Comparison of ENCODE assay signal across 26 cellular contexts in genomic region chr7:6028563-6028962, GRCh38. TPM values are rescaled to one million over a fixed set of nuclear protein-coding genes. Genes with fewer than 3 reads are reported as not detected.
DNase-seq lines count a peak whose midpoint lies in the region; ATAC-seq and TF ChIP-seq lines count a peak whose summit lies in the region.
"Had no signal": no experiment of that assay in that cellular context is flagged by ENCODE, and none has a peak within 500 bp of the region (broad histone marks: within the 10 kb centered on the region; RNA-seq: fewer than 3 reads in every experiment).

No MANE protein-coding gene starts in this region.

- no peak overlapping the region for H3K4me3 ChIP-seq in CD4-positive, alpha-beta memory T cell (ENCODE audit: low read length in 2 of 2)
- H3K4me3 ChIP-seq in mucosa of descending colon = no peak overlapping the region
- H3K4me3 ChIP-seq: GM12878, K562 had no signal

- no peaks in the 10 kb centered on the region for H3K27me3 ChIP-seq in CD4-positive, alpha-beta memory T cell (ENCODE audit: insufficient read depth, low read length)

- H3K9me3 ChIP-seq in CD4-positive, alpha-beta memory T cell (ENCODE audit: control insufficient read depth in 1 of 2, low read length in 2 of 2) = no peaks in the 10 kb centered on the region
- no peaks in the 10 kb centered on the region for H3K9me3 ChIP-seq in mucosa of descending colon
- H3K9me3 ChIP-seq: Caco-2 had no signal

- TF ChIP-seq CTCF in 22Rv1 (IDR thresholded peaks at IDR 0.05) = no peak
- TF ChIP-seq CTCF in mucosa of descending colon (IDR thresholded peaks at IDR 0.05) = no peak

- DNase-seq in T-helper 2 cell treated with Interferon-gamma antibody and Interleukin-4, amounts not matched to agents 5 μg/mL and 100 μg/mL, for 36 hours (ENCODE audit: low spot score) = no peak
- DNase-seq in T-helper 2 cell (no peak), mucosa of descending colon (no peak)
- no peak for DNase-seq in CD4-positive, alpha-beta memory T cell
- no peak for DNase-seq in stimulated activated CD8-positive, alpha-beta memory T cell treated with anti-CD3 and anti-CD28 coated beads, Interleukin-4, amount 100 ng/mL, for 48 hours
- DNase-seq: Caco-2, DMS 273 treated with DMSO at 0.1 percent for 48 hours, DMS79 treated with DMSO at 0.1 percent for 48 hours, H7, MM.1S, NCI-H1092, NCI-H1436, NCI-H187 treated with DMSO at 0.1 percent for 48 hours, NCI-H2227 treated with DMSO at 0.1 percent for 48 hours, NCI-H510A, NCI-H82, SIG-M5 had no signal

- ATAC-seq in mucosa of descending colon (peak; percentile 31), HG03439 (IDR thresholded peaks at IDR 0.05; ENCODE audit: unreplicated experiment) (no peak), HG03045 (IDR thresholded peaks at IDR 0.05; ENCODE audit: unreplicated experiment) (no peak)
- ATAC-seq: GM12878, HepG2, K562, Panc1 had no signal

- H3K27me3 Mint-ChIP-seq in T-helper 2 cell treated with Interferon-gamma antibody and Interleukin-4, amounts not matched to agents 5 μg/mL and 100 μg/mL, for 36 hours (ENCODE audit: low read depth) = no peaks in the 10 kb centered on the region
- no peaks in the 10 kb centered on the region for H3K27me3 Mint-ChIP-seq in CD4-positive, alpha-beta memory T cell

- H3K4me1 Mint-ChIP-seq in T-helper 2 cell treated with Interferon-gamma antibody and Interleukin-4, amounts not matched to agents 5 μg/mL and 100 μg/mL, for 36 hours (ENCODE audit: low read depth) = peaks cover 14% of the 10 kb centered on the region
- peaks cover 15 to 35% (median 25%) of the 10 kb centered on the region in 4 donors for H3K4me1 Mint-ChIP-seq in CD4-positive, alpha-beta memory T cell

- no peaks in the 10 kb centered on the region for H3K9me3 Mint-ChIP-seq in T-helper 2 cell treated with Interferon-gamma antibody and Interleukin-4, amounts not matched to agents 5 μg/mL and 100 μg/mL, for 36 hours
- H3K9me3 Mint-ChIP-seq in CD4-positive, alpha-beta memory T cell = no peaks in the 10 kb centered on the region

- H3K4me3 Mint-ChIP-seq in T-helper 2 cell treated with Interferon-gamma antibody and Interleukin-4, amounts not matched to agents 5 μg/mL and 100 μg/mL, for 36 hours = no peak overlapping the region
- H3K4me3 Mint-ChIP-seq in CD4-positive, alpha-beta memory T cell = no peak overlapping the region

- peaks cover 30% of the 10 kb centered on the region for H3K4me1 ChIP-seq in CD4-positive, alpha-beta memory T cell (ENCODE audit: insufficient read depth, low read length)
- H3K4me1 ChIP-seq in mucosa of descending colon (ENCODE audit: low read depth) = peaks cover 35% of the 10 kb centered on the region
- H3K4me1 ChIP-seq: Caco-2 had no signal

- intact Hi-C loops in CD4-positive, alpha-beta memory T cell (cut with micrococcal nuclease) = no loop called here
- intact Hi-C loops in mucosa of descending colon (cut with DNase I, micrococcal nuclease) = no loop called here

- H3K27ac ChIP-seq in 22Rv1 = peak overlapping the region; percentile 14; the same call in 1 of the 2 replicates
- no peak overlapping the region for H3K27ac ChIP-seq in CD4-positive, alpha-beta memory T cell (ENCODE audit: low read depth, low read length)
- H3K27ac ChIP-seq: HL-60 had no signal

- H3K27ac Mint-ChIP-seq in T-helper 2 cell treated with Interferon-gamma antibody and Interleukin-4, amounts not matched to agents 5 μg/mL and 100 μg/mL, for 36 hours = peak overlapping the region; percentile 35
- peak overlapping the region in 5 of 7 donors; percentile 3 to 88 (median 42) for H3K27ac Mint-ChIP-seq in CD4-positive, alpha-beta memory T cell

- POLR2A ChIA-PET in CD4-positive, alpha-beta memory T cell (lab: Charles Lee; ENCODE audit: partially characterized antibody) = interaction anchor here (1.8 kb wide), 1 partner anchor 14 kb away, joined by 5 read pairs; no protein-coding TSS in a partner anchor

- peaks cover 39% of the 10 kb centered on the region for H3K36me3 ChIP-seq in CD4-positive, alpha-beta memory T cell (ENCODE audit: insufficient read depth, low read length)
- H3K36me3 ChIP-seq in mucosa of descending colon (ENCODE audit: low read depth) = peaks cover 5% of the 10 kb centered on the region

- CTCF ChIA-PET in CD4-positive, alpha-beta memory T cell (lab: Charles Lee; ENCODE audit: partially characterized antibody) = interaction anchor here (0.9 kb wide), 1 partner anchor 19 kb away, joined by 3 read pairs; the partner anchor contains the start of genes AIMP2 and PMS2

- peaks cover 55% of the 10 kb centered on the region for H3K36me3 Mint-ChIP-seq in T-helper 2 cell treated with Interferon-gamma antibody and Interleukin-4, amounts not matched to agents 5 μg/mL and 100 μg/mL, for 36 hours (ENCODE audit: low read depth)
- peaks cover 40 to 75% of the 10 kb centered on the region in 2 donors for H3K36me3 Mint-ChIP-seq in CD4-positive, alpha-beta memory T cell

RNA-seq across cellular contexts. Expression of gene ANKRD61, which starts 2.6 kb away (rescaled TPM):
- total RNA-seq in CD4-positive, alpha-beta memory T cell = not detected
- under 1 TPM in 1 of 2 donors, not detected in 1; 0.40 TPM for polyA plus RNA-seq in CD4-positive, alpha-beta memory T cell
- not detected for total RNA-seq in mucosa of descending colon
- total RNA-seq: HT-29, K562 had no signal
- polyA plus RNA-seq: HepG2 had no signal

RNA-seq across cellular contexts. Expression of gene AIMP2, which starts 19.5 kb away (rescaled TPM):
- total RNA-seq in CD4-positive, alpha-beta memory T cell = 10 to 100 TPM; 10.7 to 10.8 TPM
- 10 to 100 TPM; 20.1 to 20.8 TPM for polyA plus RNA-seq in CD4-positive, alpha-beta memory T cell
- 10 to 100 TPM; 29.4 to 47.3 (median 36.7) TPM for total RNA-seq in mucosa of descending colon

RNA-seq across cellular contexts. Expression of gene PMS2, which starts 19.7 kb away (rescaled TPM):
- total RNA-seq in CD4-positive, alpha-beta memory T cell = 10 to 100 TPM; 22.7 to 23.2 TPM
- polyA plus RNA-seq in CD4-positive, alpha-beta memory T cell = 10 to 100 TPM in 1 of 2 donors, 1 to 10 TPM in 1; 7.6 to 14.2 TPM
- 10 to 100 TPM in 2 of 3 donors, 1 to 10 TPM in 1; 9.8 to 12.4 (median 12.1) TPM for total RNA-seq in mucosa of descending colon

RNA-seq across cellular contexts. Expression of gene EIF2AK1, which starts 30.4 kb away (rescaled TPM):
- total RNA-seq in CD4-positive, alpha-beta memory T cell = 10 to 100 TPM; 69.9 to 77.0 TPM
- 10 to 100 TPM; 79.4 to 90.7 TPM for polyA plus RNA-seq in CD4-positive, alpha-beta memory T cell
- total RNA-seq in mucosa of descending colon = 10 to 100 TPM; 62.8 to 99.2 (median 95.5) TPM

RNA-seq across cellular contexts. Expression of gene RSPH10B, which starts 58.1 kb away (rescaled TPM):
- not detected for total RNA-seq in CD4-positive, alpha-beta memory T cell
- not detected for polyA plus RNA-seq in CD4-positive, alpha-beta memory T cell
- not detected for total RNA-seq in mucosa of descending colon
- total RNA-seq: Caco-2, GM12878, H7, HepG2, K562 had no signal
- polyA plus RNA-seq: HepG2 had no signal
